Comparison of ENCODE assay signal across 8 cellular contexts in the genomic region with DNA sequence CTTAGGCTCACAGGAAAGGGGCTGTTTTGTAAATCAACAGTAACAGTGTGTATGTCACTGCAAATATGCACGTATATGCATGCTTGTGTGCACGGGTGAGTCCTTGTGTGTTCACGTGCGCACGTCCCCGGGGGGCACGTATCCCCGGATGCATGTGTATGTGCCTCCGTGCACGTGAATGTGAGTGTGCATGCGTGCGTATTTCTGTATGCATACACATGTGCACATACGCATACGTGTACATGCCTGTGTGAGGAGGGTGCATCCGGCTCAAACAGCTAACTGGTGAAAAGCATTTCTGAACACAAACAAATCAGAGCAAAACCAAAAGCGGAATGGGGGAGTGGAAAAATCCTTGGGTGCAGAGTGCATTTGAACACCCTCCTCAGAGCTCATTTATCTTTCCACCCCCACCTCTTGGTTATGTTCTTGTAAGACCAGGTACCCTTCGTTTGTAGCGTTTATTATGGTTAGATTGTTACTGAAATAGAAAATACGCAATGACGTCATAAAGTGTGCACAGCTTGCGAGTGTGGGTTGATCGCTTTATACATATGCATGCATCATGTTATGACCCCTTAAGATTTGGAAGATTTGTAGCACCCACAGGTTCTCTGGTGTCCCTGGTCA. TPM values are rescaled to one million over a fixed set of nuclear protein-coding genes. Genes with fewer than 3 reads are reported as not detected.
DNase-seq lines count a peak whose midpoint lies in the region; ATAC-seq, FAIRE-seq and TF ChIP-seq lines count a peak whose summit lies in the region.

No MANE protein-coding gene starts in this region.

- peak overlapping the region; percentile 44 to 61 for H3K4me3 ChIP-seq in SK-N-SH (ENCODE audit: low read depth in 2 of 2, low read length in 1 of 2)

- DNase-seq in SK-N-SH (no peak), caudate nucleus (lab: John Stamatoyannopoulos, UW) (peak in 16 of 61 donors; percentile 32 to 77 (median 60)), NOMO-1 treated with DMSO at 0.1 percent for 48 hours (lab: John Stamatoyannopoulos, UW; ENCODE audit: unreplicated experiment) (no peak), H54 (ENCODE audit: insufficient read length, low spot score) (no peak), iPS-NIHi7 (ENCODE audit: extremely low spot score) (no peak)
- peak; percentile 55 to 92 (median 82) for DNase-seq in naive thymus-derived CD8-positive, alpha-beta T cell

- CTCF ChIA-PET in SK-N-SH (lab: Yijun Ruan, JAX): interaction anchor here (0.6 to 2.9 kb wide), 44 partner anchors 8 to 388 kb away, joined by 3 to 22 read pairs (median 4); partner anchors contain the start of genes CHKB, KLHDC7B, SCO2 and SYCE3

- peaks cover 0 to 8% (median 0%) of the 10 kb centered on the region in 3 donors for H3K36me3 Mint-ChIP-seq in naive thymus-derived CD8-positive, alpha-beta T cell

- no peaks in the 10 kb centered on the region for H3K79me2 ChIP-seq in SK-N-SH (ENCODE audit: insufficient read depth)

- H3K27ac ChIP-seq in SK-N-SH (ENCODE audit: low read depth in 2 of 2, low read length in 1 of 2) (no peak overlapping the region), caudate nucleus (ENCODE audit: low read depth, low read length) (peak overlapping the region; percentile 61)

- no peak for TF ChIP-seq CTCF in SK-N-SH (IDR thresholded peaks at IDR 0.05)

- no peak for TF ChIP-seq EP300 in SK-N-SH (IDR thresholded peaks at IDR 0.05; ENCODE audit: borderline replicate concordance in 1 of 2, low read depth in 1 of 2, low read length in 1 of 2)

- H3K27me3 ChIP-seq in SK-N-SH (ENCODE audit: insufficient read depth): no peaks in the 10 kb centered on the region

- peaks cover 5% of the 10 kb centered on the region for H3F3A ChIP-seq in SK-N-SH (replicated peaks; ENCODE audit: insufficient read depth)

- no peak for FAIRE-seq in H54 (lab: Jason Lieb, UNC)

- ATAC-seq in GM18502 (IDR thresholded peaks at IDR 0.05; ENCODE audit: poor library complexity, unreplicated experiment) (peak; percentile 35), HG02943 (IDR thresholded peaks at IDR 0.05; ENCODE audit: low read depth, unreplicated experiment) (peak; percentile 34)
- ATAC-seq in naive thymus-derived CD8-positive, alpha-beta T cell: peak; percentile 59 to 60

- no peaks in the 10 kb centered on the region for H3K9me3 Mint-ChIP-seq in naive thymus-derived CD8-positive, alpha-beta T cell

- H2AFZ ChIP-seq in SK-N-SH (ENCODE audit: low read depth): peak overlapping the region; percentile 60; the same call in 1 of the 2 replicates

- no peaks in the 10 kb centered on the region for H3K9me3 ChIP-seq in SK-N-SH

- peaks cover 17 to 41% (median 38%) of the 10 kb centered on the region in 4 donors for H3K4me1 Mint-ChIP-seq in naive thymus-derived CD8-positive, alpha-beta T cell

- H3K36me3 ChIP-seq in SK-N-SH (replicated peaks in 1 of 2; ENCODE audit: control insufficient read depth in 1 of 2, insufficient read depth in 2 of 2, low read length in 1 of 2): peaks cover 0 to 6% of the 10 kb centered on the region in 2 experiments

- peak overlapping the region; percentile 88 to 95 (median 92) for H3K4me3 Mint-ChIP-seq in naive thymus-derived CD8-positive, alpha-beta T cell

- 4% methylated on average over 21 of the region's 22 CpGs for WGBS in SK-N-SH (ENCODE audit: low lambda C conversion rate)

- no peaks in the 10 kb centered on the region for H4K20me1 ChIP-seq in SK-N-SH (ENCODE audit: insufficient read depth)

- peak overlapping the region; percentile 79 for H3K4me2 ChIP-seq in SK-N-SH

- no peak for TF ChIP-seq POLR2A in H54 (IDR thresholded peaks at IDR 0.05; ENCODE audit: low read depth, low read length)

- no peak for TF ChIP-seq RAD21 in SK-N-SH (IDR thresholded peaks at IDR 0.05; ENCODE audit: low read length)

- H3K9me2 ChIP-seq in SK-N-SH: no peaks in the 10 kb centered on the region

- H3K4me1 ChIP-seq in SK-N-SH (ENCODE audit: control insufficient read depth in 1 of 2, insufficient read depth in 2 of 2, low read depth in 1 of 2, low read length in 1 of 2): peaks cover 0 to 16% of the 10 kb centered on the region in 2 experiments; a peak in 2 of 4 replicates

- POLR2A ChIA-PET in SK-N-SH (lab: Yijun Ruan, JAX): interaction anchor here (0.6 to 1.6 kb wide), 2 partner anchors 37 to 95 kb away, joined by 4 to 6 read pairs; partner anchors contain the start of gene SCO2
- POLR2A ChIA-PET in naive thymus-derived CD8-positive, alpha-beta T cell (lab: Charles Lee): interaction anchor here (0.6 to 4.2 kb wide), 39 partner anchors 8 to 695 kb away, joined by 3 to 82 read pairs (median 5); partner anchors contain the start of genes CHKB, CPT1B, DENND6B and HDAC10

- H3K27me3 Mint-ChIP-seq in naive thymus-derived CD8-positive, alpha-beta T cell: no peaks in the 10 kb centered on the region

- no peak overlapping the region for H3K9ac ChIP-seq in SK-N-SH

- peak overlapping the region; percentile 94 to 100 (median 98) for H3K27ac Mint-ChIP-seq in naive thymus-derived CD8-positive, alpha-beta T cell

TF ChIP-seq in SK-N-SH, 30 proteins besides CTCF, POLR2A, EP300 and RAD21:
- TF ChIP-seq RXRA (IDR thresholded peaks at IDR 0.05; ENCODE audit: borderline replicate concordance, low read depth): no peak
- peak; percentile 67; the same call in 1 of the 2 replicates for TF ChIP-seq MXI1 (IDR thresholded peaks at IDR 0.05; ENCODE audit: low read depth, low read length)

RNA-seq across cellular contexts. Expression of gene ARSA, which starts 7.0 kb away (rescaled TPM):
- 34.2 and 34.4 TPM in 2 replicates for polyA plus RNA-seq in SK-N-SH (2012; rRNA removed)
- 8.7 and 14.7 TPM in 2 replicates for polyA plus RNA-seq in SK-N-SH (2012; cell fraction: cytosol; rRNA removed)
- 200 and 287 TPM in 2 replicates for polyA plus RNA-seq in SK-N-SH (2012; cell fraction: nucleus; rRNA removed)
- total RNA-seq in naive thymus-derived CD8-positive, alpha-beta T cell: 10 to 100 TPM; 88.4 to 88.9 TPM
- 1 to 10 TPM; 7.2 to 9.3 (median 7.3) TPM for polyA plus RNA-seq in naive thymus-derived CD8-positive, alpha-beta T cell

RNA-seq across cellular contexts. Expression of gene MAPK8IP2, which starts 20.4 kb away (rescaled TPM):
- 2.3 and 2.7 TPM in 2 replicates for polyA plus RNA-seq in SK-N-SH (2012; rRNA removed)
- 1.1 and 2.0 TPM in 2 replicates for polyA plus RNA-seq in SK-N-SH (2012; cell fraction: cytosol; rRNA removed)
- 4.6 and 5.0 TPM in 2 replicates for polyA plus RNA-seq in SK-N-SH (2012; cell fraction: nucleus; rRNA removed)
- total RNA-seq in naive thymus-derived CD8-positive, alpha-beta T cell: under 1 TPM; 0.22 to 0.62 TPM
- not detected for polyA plus RNA-seq in naive thymus-derived CD8-positive, alpha-beta T cell

RNA-seq across cellular contexts. Expression of gene CHKB, which starts 38.3 kb away (rescaled TPM):
- 39.6 and 57.4 TPM in 2 replicates for polyA plus RNA-seq in SK-N-SH (2012; rRNA removed)
- polyA plus RNA-seq in SK-N-SH (2012; cell fraction: cytosol; rRNA removed): 10.7 and 14.1 TPM in 2 replicates
- 329 and 374 TPM in 2 replicates for polyA plus RNA-seq in SK-N-SH (2012; cell fraction: nucleus; rRNA removed)
- 100 to 1,000 TPM; 205 to 215 TPM for total RNA-seq in naive thymus-derived CD8-positive, alpha-beta T cell
- 10 to 100 TPM; 23.0 to 26.9 (median 25.1) TPM for polyA plus RNA-seq in naive thymus-derived CD8-positive, alpha-beta T cell

RNA-seq across cellular contexts. Expression of gene CPT1B, which starts 42.7 kb away (rescaled TPM):
- polyA plus RNA-seq in SK-N-SH (2012; rRNA removed): 33.2 and 40.4 TPM in 2 replicates
- polyA plus RNA-seq in SK-N-SH (2012; cell fraction: cytosol; rRNA removed): 5.1 and 6.8 TPM in 2 replicates
- 298 and 342 TPM in 2 replicates for polyA plus RNA-seq in SK-N-SH (2012; cell fraction: nucleus; rRNA removed)
- 10 to 100 TPM; 94.7 to 97.5 TPM for total RNA-seq in naive thymus-derived CD8-positive, alpha-beta T cell
- polyA plus RNA-seq in naive thymus-derived CD8-positive, alpha-beta T cell: 1 to 10 TPM in 1 of 3 donors, under 1 TPM in 1, not detected in 1; 0.23 to 1.3 TPM

RNA-seq across cellular contexts. Expression of gene SHANK3, which starts 51.6 kb away (rescaled TPM):
- polyA plus RNA-seq in SK-N-SH (2012; rRNA removed): 0.88 and 1.5 TPM in 2 replicates
- polyA plus RNA-seq in SK-N-SH (2012; cell fraction: cytosol; rRNA removed): 0.62 and 1.1 TPM in 2 replicates
- 4.6 and 4.7 TPM in 2 replicates for polyA plus RNA-seq in SK-N-SH (2012; cell fraction: nucleus; rRNA removed)
- under 1 TPM in 1 of 2 experiments, not detected in 1; 0.05 TPM for total RNA-seq in naive thymus-derived CD8-positive, alpha-beta T cell
- polyA plus RNA-seq in naive thymus-derived CD8-positive, alpha-beta T cell: not detected

Comparison
In these comparisons a context has a peak if more than half of its experiments do, and no peak if none do; other contexts are left out.
1. DNase-seq: peak in naive thymus-derived CD8-positive, alpha-beta T cell (10 of 10); none in SK-N-SH (single experiment), NOMO-1 treated with DMSO at 0.1 percent for 48 hours (single experiment), H54 (single experiment) and iPS-NIHi7 (single experiment).
2. Peak in every context shown above with its lines, with median percentiles within 50 percentile points of each other: ATAC-seq.